In genomic region chrX:140572724-140573123, GRCh38 we compare ENCODE assay signal across 7 cellular contexts.
DNase-seq lines count a peak whose midpoint lies in the region; ATAC-seq, FAIRE-seq and TF ChIP-seq lines count a peak whose summit lies in the region.

No MANE protein-coding gene starts in this region.

- peak overlapping the region; percentile 25 for H3K4me2 ChIP-seq in fibroblast of lung (ENCODE audit: extremely low read depth, insufficient read depth, low read length)

- no peaks in the 10 kb centered on the region for H3K4me1 ChIP-seq in Peyer's patch
- H3K4me1 ChIP-seq in fibroblast of lung (ENCODE audit: control insufficient read depth, extremely low read depth, insufficient read depth, low read length) = no peaks in the 10 kb centered on the region
- H3K4me1 ChIP-seq in psoas muscle = no peaks in the 10 kb centered on the region

- DNase-seq in D721Med (ENCODE audit: insufficient read length, low spot score) (no peak), Peyer's patch (peak in 1 of 3 donors; percentile 56), fibroblast of lung (ENCODE audit: low read depth in 2 of 2) (peak; percentile 15 to 36), psoas muscle (no peak), lower leg skin (ENCODE audit: low spot score in 2 of 2) (no peak)

- no peaks in the 10 kb centered on the region for H3K79me2 ChIP-seq in fibroblast of lung (ENCODE audit: control insufficient read depth, insufficient read depth, low read length)

- no peak overlapping the region for H2AFZ ChIP-seq in fibroblast of lung (ENCODE audit: low read length)

- no peaks in the 10 kb centered on the region for H4K20me1 ChIP-seq in fibroblast of lung (ENCODE audit: control insufficient read depth, extremely low read depth, insufficient read depth, low read length)

- TF ChIP-seq CTCF in D721Med (IDR thresholded peaks at IDR 0.05; ENCODE audit: insufficient read depth, missing control alignments) (peak; percentile 55), Peyer's patch (IDR thresholded peaks at IDR 0.05) (peak in 4 of 6 experiments; percentile 12 to 38 (median 15)), fibroblast of lung (conservative IDR thresholded peaks at IDR 0.05 in 1 of 2, IDR thresholded peaks at IDR 0.05 in 1 of 2; ENCODE audit: low read depth in 1 of 2, low read length in 2 of 2) (peak; percentile 66 to 71), psoas muscle (IDR thresholded peaks at IDR 0.05) (peak; percentile 42), lower leg skin (IDR thresholded peaks at IDR 0.05) (no peak)

- intact Hi-C loops in psoas muscle (cut with DNase I) = loop anchor here in 1 of 2 donors (10.0 kb wide), 1 partner anchor 162 kb away; no protein-coding TSS in a partner anchor
- intact Hi-C loops in lower leg skin (cut with DNase I; ENCODE audit: low total_unique reads) = no loop called here

- H3K9me3 ChIP-seq in Peyer's patch = no peaks in the 10 kb centered on the region
- no peaks in the 10 kb centered on the region for H3K9me3 ChIP-seq in fibroblast of lung (ENCODE audit: control insufficient read depth, insufficient read depth, low read depth, low read length)
- H3K9me3 ChIP-seq in psoas muscle = no peaks in the 10 kb centered on the region

- WGBS in psoas muscle, 3 donors = 0 to 4% (median 4%) methylated on average over 1 of the region's 1 CpG
- WGBS in lower leg skin, 2 donors = 7 to 17% methylated on average over 1 of the region's 1 CpG

- H3K4me3 ChIP-seq in Peyer's patch (no peak overlapping the region), fibroblast of lung (replicated peaks in 1 of 4; ENCODE audit: control extremely low read depth in 1 of 4, insufficient read depth in 1 of 4, low read depth in 3 of 4, low read length in 4 of 4) (no peak overlapping the region), psoas muscle (no peak overlapping the region), lower leg skin (ENCODE audit: low read depth, poor library complexity, severe bottlenecking) (no peak overlapping the region)

- H3K27ac ChIP-seq in Peyer's patch (no peak overlapping the region), fibroblast of lung (ENCODE audit: insufficient read depth, low read length) (no peak overlapping the region), psoas muscle (no peak overlapping the region)

- peak; percentile 90 for ATAC-seq in GM18520 (IDR thresholded peaks at IDR 0.05; ENCODE audit: unreplicated experiment)
- ATAC-seq in HG03135 (IDR thresholded peaks at IDR 0.05; ENCODE audit: unreplicated experiment) = peak; percentile 76
- ATAC-seq in psoas muscle = no peak

- no peak overlapping the region for H3K9ac ChIP-seq in fibroblast of lung (ENCODE audit: insufficient read depth, low read length)

- no peaks in the 10 kb centered on the region for H3K36me3 ChIP-seq in Peyer's patch
- H3K36me3 ChIP-seq in fibroblast of lung (ENCODE audit: control insufficient read depth, insufficient read depth, low read length) = no peaks in the 10 kb centered on the region
- H3K36me3 ChIP-seq in psoas muscle (ENCODE audit: insufficient read depth in 1 of 2, low read depth in 1 of 2) = no peaks in the 10 kb centered on the region

- TF ChIP-seq POLR2A in Peyer's patch (IDR thresholded peaks at IDR 0.05) = no peak
- no peak for TF ChIP-seq POLR2A in lower leg skin (IDR thresholded peaks at IDR 0.05)

- no peak for FAIRE-seq in D721Med (lab: Jason Lieb, UNC)

- H3K27me3 ChIP-seq in Peyer's patch = no peaks in the 10 kb centered on the region
- no peaks in the 10 kb centered on the region for H3K27me3 ChIP-seq in fibroblast of lung (ENCODE audit: control insufficient read depth, insufficient read depth, low read length)
- H3K27me3 ChIP-seq in psoas muscle (ENCODE audit: insufficient read depth in 3 of 3, low read length in 2 of 3) = peaks cover 0 to 4% (median 0%) of the 10 kb centered on the region in 3 donors

Comparison
In these comparisons a context has a peak if more than half of its experiments do, and no peak if none do; other contexts are left out.
1. DNase-seq: peak in fibroblast of lung (2 of 2); none in D721Med (single experiment), psoas muscle (0 of 2) and lower leg skin (0 of 2).
2. CTCF ChIP-seq: peak in D721Med (single experiment), Peyer's patch (4 of 6), fibroblast of lung (2 of 2) and psoas muscle (single experiment); none in lower leg skin (0 of 3).
3. ATAC-seq: peak in GM18520 (single experiment) and HG03135 (single experiment); none in psoas muscle (0 of 4).